8 cellular contexts compared by ENCODE assay signal in the genomic region with DNA sequence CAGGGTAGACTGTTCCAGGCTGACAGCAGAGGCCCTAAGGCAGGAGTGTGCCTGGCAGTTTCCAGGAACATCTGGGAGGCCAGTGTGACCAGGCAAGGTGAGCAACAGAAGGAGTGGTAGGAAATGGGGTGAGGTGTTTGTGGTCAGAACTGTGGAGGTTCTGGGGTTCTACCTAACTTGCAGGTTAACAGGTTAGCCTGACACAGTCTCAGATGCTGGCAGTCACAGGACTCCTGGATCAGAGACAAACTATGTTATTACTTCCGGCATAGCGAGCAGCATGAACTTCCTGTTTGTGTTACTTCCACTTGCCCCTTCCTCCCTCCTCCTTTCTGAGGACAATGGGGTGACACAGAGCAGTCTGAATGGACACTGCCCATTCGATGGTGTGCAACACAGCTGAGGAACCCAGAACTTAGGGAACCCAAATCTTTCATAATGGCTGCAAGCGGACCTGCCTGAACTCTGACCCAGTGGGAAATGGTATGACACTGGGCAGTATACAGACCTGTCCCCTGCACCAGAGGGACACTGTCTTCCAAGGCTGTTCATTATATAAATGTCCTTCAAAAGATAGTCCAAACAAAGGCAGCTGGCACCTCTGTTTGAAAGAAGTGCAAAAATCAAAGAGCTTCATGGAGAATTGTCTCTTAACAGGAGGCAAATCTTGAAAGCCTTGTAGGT. TPM values are rescaled to one million over a fixed set of nuclear protein-coding genes. Genes with fewer than 3 reads are reported as not detected.
A peak's percentile ranks its signal among the peaks of the same experiment; 100 is the strongest.
DNase-seq lines count a peak whose midpoint lies in the region; ATAC-seq and TF ChIP-seq lines count a peak whose summit lies in the region.

No MANE protein-coding gene starts in this region.

- H4K20me1 ChIP-seq in IMR-90 (ENCODE audit: insufficient read depth, low read length) = peaks cover 11% of the 10 kb centered on the region

- no peaks in the 10 kb centered on the region for H3K9me3 Mint-ChIP-seq in activated CD8-positive, alpha-beta T cell treated with anti-CD3 and anti-CD28 coated beads, Interleukin-2, amount 10 ng/mL, durations not matched to agents 7 days and 5 days (ENCODE audit: insufficient read depth)

- H3K4me1 ChIP-seq in IMR-90 (ENCODE audit: control insufficient read depth, insufficient read depth, low read length) (peaks cover 8% of the 10 kb centered on the region), left lung (peaks cover 7 to 29% of the 10 kb centered on the region in 2 donors)

- H3K4me1 Mint-ChIP-seq in activated CD8-positive, alpha-beta T cell treated with anti-CD3 and anti-CD28 coated beads, Interleukin-2, amount 10 ng/mL, durations not matched to agents 7 days and 5 days (ENCODE audit: low read depth) = peaks cover 36% of the 10 kb centered on the region

- TF ChIP-seq CTCF in IMR-90 (conservative IDR thresholded peaks at IDR 0.05; ENCODE audit: low read depth, low read length) (no peak), left lung (IDR thresholded peaks at IDR 0.05) (no peak)

- BruUV-seq in IMR-90 (replicated peaks; lab: Mats Ljungman, UMichigan) = no TSS peak

- ATAC-seq in IMR-90 (ENCODE audit: low read depth) (no peak), left lung (no peak), GM21528 (IDR thresholded peaks at IDR 0.05; ENCODE audit: low FRiP score, unreplicated experiment) (no peak), GM19463 (IDR thresholded peaks at IDR 0.05; ENCODE audit: unreplicated experiment) (no peak)
- ATAC-seq in activated CD8-positive, alpha-beta T cell treated with anti-CD3 and anti-CD28 coated beads, Interleukin-2, amount 10 ng/mL, durations not matched to agents 7 days and 5 days = peak; percentile 26

- POLR2A ChIA-PET in IMR-90 (lab: Charles Lee; ENCODE audit: unreplicated experiment) = no interaction called here
- POLR2A ChIA-PET in activated CD8-positive, alpha-beta T cell treated with anti-CD3 and anti-CD28 coated beads, Interleukin-2, amount 10 ng/mL, durations not matched to agents 7 days and 5 days (lab: Charles Lee) = interaction anchor here (0.7 to 1.6 kb wide), 3 partner anchors 23 to 38 kb away, joined by 3 to 4 read pairs (median 3); no protein-coding TSS in a partner anchor

- H2AK9ac ChIP-seq in IMR-90 (replicated peaks; ENCODE audit: low read depth, low read length, poor library complexity) = no peak overlapping the region

- peaks cover 5 to 13% of the 10 kb centered on the region in 2 experiments for H3K79me1 ChIP-seq in IMR-90 (ENCODE audit: low read depth in 1 of 2, low read length in 2 of 2)

- peaks cover 16% of the 10 kb centered on the region for H3K9me1 ChIP-seq in IMR-90 (ENCODE audit: insufficient read depth, low read length)

- peak overlapping the region; percentile 89 for H4K5ac ChIP-seq in IMR-90 (ENCODE audit: low read depth, low read length)

- H3K4me3 Mint-ChIP-seq in activated CD8-positive, alpha-beta T cell treated with anti-CD3 and anti-CD28 coated beads, Interleukin-2, amount 10 ng/mL, durations not matched to agents 7 days and 5 days = peak overlapping the region; percentile 59

- peak overlapping the region; percentile 9; the same call in 1 of the 3 replicates for H2BK15ac ChIP-seq in IMR-90 (ENCODE audit: low read depth, low read length)

- CTCF ChIA-PET in IMR-90 (lab: Yijun Ruan, JAX) = no interaction called here
- CTCF ChIA-PET in activated CD8-positive, alpha-beta T cell treated with anti-CD3 and anti-CD28 coated beads, Interleukin-2, amount 10 ng/mL, durations not matched to agents 7 days and 5 days (lab: Charles Lee) = interaction anchor here (0.7 to 3.2 kb wide), 4 partner anchors 11 to 58 kb away, joined by 4 to 22 read pairs (median 4); a partner anchor contains a TSS

- no peak overlapping the region for H2BK5ac ChIP-seq in IMR-90 (ENCODE audit: low read depth, low read length, poor library complexity, severe bottlenecking)

- no peaks in the 10 kb centered on the region for H3K36me3 ChIP-seq in IMR-90 (ENCODE audit: control insufficient read depth, insufficient read depth, low read length)
- H3K36me3 ChIP-seq in left lung = no peaks in the 10 kb centered on the region

- DNase-seq in AML-193 (lab: John Stamatoyannopoulos, UW) (peak; percentile 37 to 54), IMR-90 (no peak), left lung (no peak), HUDEP-2 (lab: John Stamatoyannopoulos, UW; ENCODE audit: unreplicated experiment in 76 of 76) (no peak), posterior vena cava (ENCODE audit: low spot score) (no peak)
- peak; percentile 70 for DNase-seq in activated CD8-positive, alpha-beta T cell treated with anti-CD3 and anti-CD28 coated beads, Interleukin-2, amount 10 ng/mL, durations not matched to agents 7 days and 5 days

- 47% methylated on average over 4 of the region's 4 CpGs; no CpG with 5 or more reads in 1 of the 2 experiments for WGBS in IMR-90 (ENCODE audit: extremely low coverage in 2 of 2, insufficient read length in 1 of 2), 2 experiments

- intact Hi-C loops in IMR-90 (cut with micrococcal nuclease) (no loop called here), left lung (cut with DNase I) (no loop called here), posterior vena cava (cut with DNase I) (no loop called here)

- peaks cover 3% of the 10 kb centered on the region for H3K27me3 Mint-ChIP-seq in activated CD8-positive, alpha-beta T cell treated with anti-CD3 and anti-CD28 coated beads, Interleukin-2, amount 10 ng/mL, durations not matched to agents 7 days and 5 days (ENCODE audit: low read depth)

- no peak for TF ChIP-seq RAD21 in IMR-90 (IDR thresholded peaks at IDR 0.05; ENCODE audit: low read length)

- H4K91ac ChIP-seq in IMR-90 (ENCODE audit: insufficient read depth, low read depth, low read length) = peak overlapping the region; percentile 59

- H2BK20ac ChIP-seq in IMR-90 (ENCODE audit: low read depth, low read length) = peak overlapping the region; percentile 9

- H3K9ac ChIP-seq in IMR-90 (ENCODE audit: low read depth, low read length) = no peak overlapping the region

- in situ Hi-C loops in IMR-90 (cut with MboI; ENCODE audit: low sequenced_read_pairs) = no loop called here

- peak overlapping the region; percentile 20 to 77; a peak in 3 of 4 replicates for H4K8ac ChIP-seq in IMR-90 (ENCODE audit: low read depth in 2 of 2, low read length in 2 of 2)

- no peak overlapping the region for H3K4me2 ChIP-seq in IMR-90 (ENCODE audit: low read depth, low read length)

- peak overlapping the region; percentile 54 for H3K23ac ChIP-seq in IMR-90 (ENCODE audit: low read depth, low read length)

- H3K27me3 ChIP-seq in IMR-90 (ENCODE audit: control insufficient read depth, insufficient read depth, low read length) (no peaks in the 10 kb centered on the region), left lung (no peaks in the 10 kb centered on the region)

- H3K27ac ChIP-seq in IMR-90 (ENCODE audit: insufficient read depth, low read length) (no peak overlapping the region), left lung (peak overlapping the region; percentile 49 to 86)

- H3K4me3 ChIP-seq in IMR-90 (ENCODE audit: insufficient read depth, low read depth, low read length) (no peak overlapping the region), left lung (no peak overlapping the region)

- no peak for TF ChIP-seq POLR2A in IMR-90 (IDR thresholded peaks at IDR 0.05; ENCODE audit: low read depth, low read length)

- peaks cover 11% of the 10 kb centered on the region for H3K36me3 Mint-ChIP-seq in activated CD8-positive, alpha-beta T cell treated with anti-CD3 and anti-CD28 coated beads, Interleukin-2, amount 10 ng/mL, durations not matched to agents 7 days and 5 days (ENCODE audit: low read depth)

- peak overlapping the region; percentile 79 for H3K14ac ChIP-seq in IMR-90 (replicated peaks; ENCODE audit: low read depth, low read length)

- H2AK5ac ChIP-seq in IMR-90 (ENCODE audit: low read depth, low read length) = peak overlapping the region; percentile 25; the same call in 1 of the 2 replicates

- peak overlapping the region; percentile 95 for H3K27ac Mint-ChIP-seq in activated CD8-positive, alpha-beta T cell treated with anti-CD3 and anti-CD28 coated beads, Interleukin-2, amount 10 ng/mL, durations not matched to agents 7 days and 5 days

- peak overlapping the region; percentile 68 for H2BK120ac ChIP-seq in IMR-90 (ENCODE audit: low read depth, low read length)

- peak overlapping the region; percentile 56; the same call in 1 of the 2 replicates for H3K4ac ChIP-seq in IMR-90 (ENCODE audit: low read depth, low read length)

- dilution Hi-C loops in IMR-90 (cut with HindIII; ENCODE audit: low sequenced_read_pairs, unreplicated experiment) = no loop called here

- no peaks in the 10 kb centered on the region for H3K9me3 ChIP-seq in IMR-90 (ENCODE audit: control insufficient read depth, insufficient read depth, low read length)
- no peaks in the 10 kb centered on the region for H3K9me3 ChIP-seq in left lung

- peak overlapping the region; percentile 87 for H2AFZ ChIP-seq in IMR-90 (replicated peaks; ENCODE audit: low read length, poor library complexity)

- 0 out of 2 replicates have a peak overlapping the region, but pooled peaks have one; percentile 33 for H3K18ac ChIP-seq in IMR-90 (ENCODE audit: low read depth, low read length)

- no peak overlapping the region for H3K56ac ChIP-seq in IMR-90 (ENCODE audit: extremely low read depth, insufficient read depth, low read length)

RNA-seq across cellular contexts. Expression of a gene that starts 3.9 kb away (rescaled TPM):
- total RNA-seq in IMR-90 (2012; rRNA removed) = 161 and 272 TPM in 2 replicates
- polyA plus RNA-seq in IMR-90 (2012; rRNA removed) = 45.8 and 56.9 TPM in 2 replicates
- polyA plus RNA-seq in IMR-90 (2012; cell fraction: cytosol; rRNA removed) = 11.8 and 25.4 TPM in 2 replicates
- 11.6 and 90.2 TPM in 2 replicates for polyA plus RNA-seq in IMR-90 (2012; cell fraction: nucleus; rRNA removed; ENCODE audit: low replicate concordance)
- 100 to 1,000 TPM; 157 to 160 TPM for total RNA-seq in activated CD8-positive, alpha-beta T cell treated with anti-CD3 and anti-CD28 coated beads, Interleukin-2, amount 10 ng/mL, durations not matched to agents 7 days and 5 days
- total RNA-seq in left lung = 100 to 1,000 TPM; 165 to 219 TPM
- 100 to 1,000 TPM; 123 to 129 TPM for total RNA-seq in posterior vena cava

RNA-seq across cellular contexts. Expression of a gene that starts 27.7 kb away (rescaled TPM):
- total RNA-seq in IMR-90 (2012; rRNA removed) (2.8 and 2.9 TPM in 2 replicates), left lung (10 to 100 TPM; 11.3 to 14.5 TPM), posterior vena cava (1 to 10 TPM; 5.3 to 6.3 TPM)
- polyA plus RNA-seq in IMR-90 (2012; rRNA removed) = 4.1 and 4.6 TPM in 2 replicates
- 4.0 and 5.5 TPM in 2 replicates for polyA plus RNA-seq in IMR-90 (2012; cell fraction: cytosol; rRNA removed)
- polyA plus RNA-seq in IMR-90 (2012; cell fraction: nucleus; rRNA removed; ENCODE audit: low replicate concordance) = 12.4 and 20.6 TPM in 2 replicates
- 10 to 100 TPM; 12.0 to 13.4 TPM for total RNA-seq in activated CD8-positive, alpha-beta T cell treated with anti-CD3 and anti-CD28 coated beads, Interleukin-2, amount 10 ng/mL, durations not matched to agents 7 days and 5 days

RNA-seq across cellular contexts. Expression of a gene that starts 41.6 kb away (rescaled TPM):
- total RNA-seq in IMR-90 (2012; rRNA removed) = 1.7 and 2.0 TPM in 2 replicates
- 4.5 and 4.6 TPM in 2 replicates for polyA plus RNA-seq in IMR-90 (2012; rRNA removed)
- polyA plus RNA-seq in IMR-90 (2012; cell fraction: cytosol; rRNA removed) = 3.6 and 5.9 TPM in 2 replicates
- polyA plus RNA-seq in IMR-90 (2012; cell fraction: nucleus; rRNA removed; ENCODE audit: low replicate concordance) = 6.3 and 6.9 TPM in 2 replicates
- 1 to 10 TPM; 7.2 to 7.5 TPM for total RNA-seq in activated CD8-positive, alpha-beta T cell treated with anti-CD3 and anti-CD28 coated beads, Interleukin-2, amount 10 ng/mL, durations not matched to agents 7 days and 5 days
- total RNA-seq in left lung = 10 to 100 TPM; 16.1 to 17.5 TPM
- 10 to 100 TPM in 1 of 2 donors, 1 to 10 TPM in 1; 9.6 to 12.6 TPM for total RNA-seq in posterior vena cava

RNA-seq across cellular contexts. Expression of a gene that starts 59.0 kb away (rescaled TPM):
- total RNA-seq in IMR-90 (2012; rRNA removed) (102 and 211 TPM in 2 replicates), left lung (100 to 1,000 TPM; 223 to 231 TPM), posterior vena cava (10 to 100 TPM; 76.3 to 98.4 TPM)
- polyA plus RNA-seq in IMR-90 (2012; rRNA removed) = 69.4 and 78.6 TPM in 2 replicates
- 32.2 and 54.5 TPM in 2 replicates for polyA plus RNA-seq in IMR-90 (2012; cell fraction: cytosol; rRNA removed)
- 15.3 and 36.3 TPM in 2 replicates for polyA plus RNA-seq in IMR-90 (2012; cell fraction: nucleus; rRNA removed; ENCODE audit: low replicate concordance)
- 100 to 1,000 TPM; 175 TPM for total RNA-seq in activated CD8-positive, alpha-beta T cell treated with anti-CD3 and anti-CD28 coated beads, Interleukin-2, amount 10 ng/mL, durations not matched to agents 7 days and 5 days

Comparison
In these comparisons a context has a peak if more than half of its experiments do, and no peak if none do; other contexts are left out.
1. DNase-seq: peak in AML-193 (2 of 2) and activated CD8-positive, alpha-beta T cell treated with anti-CD3 and anti-CD28 coated beads, Interleukin-2, amount 10 ng/mL, durations not matched to agents 7 days and 5 days (single experiment); none in IMR-90 (single experiment), left lung (0 of 2), HUDEP-2 (0 of 76) and posterior vena cava (single experiment).